8 cellular contexts compared by ENCODE assay signal in genomic region chr3:49358884-49359225, GRCh38. TPM values are rescaled to one million over a fixed set of nuclear protein-coding genes. Genes with fewer than 3 reads are reported as not detected.
DNase-seq lines count a peak whose midpoint lies in the region; ATAC-seq, FAIRE-seq and TF ChIP-seq lines count a peak whose summit lies in the region.

No MANE protein-coding gene starts in this region.

- peaks cover 33% of the 10 kb centered on the region for H4K20me1 ChIP-seq in smooth muscle cell (ENCODE audit: low read depth)

- no peak for TF ChIP-seq RAD21 in A549 (conservative IDR thresholded peaks at IDR 0.05 in 1 of 2, IDR thresholded peaks at IDR 0.05 in 1 of 2)

- 20% methylated on average over 1 of the region's 3 CpGs for WGBS in A549 (ENCODE audit: missing lambda C conversion rate)
- no CpG with 5 or more reads among the region's 3 CpGs for WGBS in gastroesophageal sphincter (ENCODE audit: low coverage in 1 of 2), 2 donors
- 43% methylated on average over 3 of the region's 3 CpGs for WGBS in smooth muscle cell (ENCODE audit: low lambda C conversion rate)

- ATAC-seq in A549 (peak in 1 of 2 experiments; percentile 29; a peak in 2 of 6 replicates), GM21367 (IDR thresholded peaks at IDR 0.05; ENCODE audit: unreplicated experiment) (peak; percentile 6), gastroesophageal sphincter (no peak), GM19455 (IDR thresholded peaks at IDR 0.05; ENCODE audit: unreplicated experiment) (no peak)

- POLR2A ChIA-PET in A549 (lab: Yijun Ruan, JAX), result interaction anchor here (0.7 to 2.9 kb wide), 9 partner anchors 11 to 265 kb away, joined by 3 to 17 read pairs (median 4); partner anchors contain the start of genes DAG1, NICN1, QRICH1 and RHOA

- H3K36me3 ChIP-seq in gastroesophageal sphincter (peaks cover 0 to 66% of the 10 kb centered on the region in 2 donors), smooth muscle cell (ENCODE audit: low read depth) (no peaks in the 10 kb centered on the region)

- H3K9me3 ChIP-seq in A549 (no peaks in the 10 kb centered on the region), gastroesophageal sphincter (no peaks in the 10 kb centered on the region), smooth muscle cell (replicated peaks; ENCODE audit: low read depth) (no peaks in the 10 kb centered on the region)

- TF ChIP-seq CTCF in A549 (IDR thresholded peaks at IDR 0.05) (no peak), VCaP (conservative IDR thresholded peaks at IDR 0.05) (no peak), gastroesophageal sphincter (IDR thresholded peaks at IDR 0.05) (no peak), smooth muscle cell (IDR thresholded peaks at IDR 0.05; ENCODE audit: borderline replicate concordance, insufficient read depth, poor library complexity, severe bottlenecking) (no peak)

- H3K79me2 ChIP-seq in smooth muscle cell (ENCODE audit: low read depth), result peaks cover 18% of the 10 kb centered on the region

- DNase-seq in A549 (ENCODE audit: low read depth in 1 of 2, low spot score in 1 of 2), result no peak
- no peak for DNase-seq in smooth muscle cell (lab: John Stamatoyannopoulos, UW; ENCODE audit: unreplicated experiment)
- DNase-seq in occipital lobe (lab: John Stamatoyannopoulos, UW), result no peak
- no peak for DNase-seq in head of caudate nucleus

- no peak for TF ChIP-seq EP300 in A549 (IDR thresholded peaks at IDR 0.05)
- no peak for TF ChIP-seq EP300 in gastroesophageal sphincter (IDR thresholded peaks at IDR 0.05)

- intact Hi-C loops in head of caudate nucleus (cut with DNase I), result loop anchor here (10.0 kb wide), 1 partner anchor 254 kb away; the partner anchor contains the start of gene QARS1

- peaks cover 20% of the 10 kb centered on the region for H3F3A ChIP-seq in smooth muscle cell (ENCODE audit: low read depth)

- H3K27ac ChIP-seq in A549 (peak overlapping the region; percentile 87 to 99), VCaP (peak overlapping the region; percentile 97), gastroesophageal sphincter (peak overlapping the region; percentile 88 to 94 (median 91)), smooth muscle cell (ENCODE audit: low read depth) (peak overlapping the region; percentile 87)

- H2AFZ ChIP-seq in smooth muscle cell (ENCODE audit: low read depth), result no peak overlapping the region

- H3K9ac ChIP-seq in smooth muscle cell (ENCODE audit: low read depth), result no peak overlapping the region

- TF ChIP-seq POLR2A in A549 (IDR thresholded peaks at IDR 0.05; ENCODE audit: low read length), result no peak
- TF ChIP-seq POLR2A in gastroesophageal sphincter (IDR thresholded peaks at IDR 0.05), result no peak

- peak overlapping the region; percentile 85 for H3K4me2 ChIP-seq in A549
- peak overlapping the region; percentile 87 for H3K4me2 ChIP-seq in smooth muscle cell

- H3K4me3 ChIP-seq in A549 (peak overlapping the region; percentile 67), gastroesophageal sphincter (peak overlapping the region in 1 of 2 donors; percentile 73), smooth muscle cell (peak overlapping the region; percentile 68)

- CTCF ChIA-PET in A549 (lab: Yijun Ruan, JAX), result interaction anchor here (1.0 to 1.7 kb wide), 2 partner anchors 14 to 19 kb away, joined by 4 to 6 read pairs; partner anchors contain the start of gene USP4

- H3K27me3 ChIP-seq in gastroesophageal sphincter (no peaks in the 10 kb centered on the region), smooth muscle cell (ENCODE audit: low read depth) (no peaks in the 10 kb centered on the region)

- H3K4me1 ChIP-seq in A549 (peaks cover 18% of the 10 kb centered on the region; the same call in 2 of the 3 replicates), gastroesophageal sphincter (peaks cover 0 to 48% (median 11%) of the 10 kb centered on the region in 3 donors), smooth muscle cell (ENCODE audit: low read depth) (peaks cover 17% of the 10 kb centered on the region)

- FAIRE-seq in A549 (lab: Jason Lieb, UNC), result no peak

TF ChIP-seq in A549, 52 proteins besides CTCF, POLR2A, EP300 and RAD21:
- TF ChIP-seq E2F6 (IDR thresholded peaks at IDR 0.05; ENCODE audit: borderline replicate concordance, low read depth), result no peak
- TF ChIP-seq BCL3 (IDR thresholded peaks at IDR 0.05), result no peak
- no peak for TF ChIP-seq RFX5 (IDR thresholded peaks at IDR 0.05)
- no peak for TF ChIP-seq HOXB5 (CRISPR knock-in tag; IDR thresholded peaks at IDR 0.05)
- TF ChIP-seq MAFK (IDR thresholded peaks at IDR 0.05; ENCODE audit: partially characterized antibody), result no peak
- TF ChIP-seq HES2 (IDR thresholded peaks at IDR 0.05), result no peak
- no peak for TF ChIP-seq RARB (CRISPR knock-in tag; IDR thresholded peaks at IDR 0.05)
- no peak for TF ChIP-seq EHMT2 (IDR thresholded peaks at IDR 0.05; ENCODE audit: low read depth)
- TF ChIP-seq FOSB (CRISPR knock-in tag; IDR thresholded peaks at IDR 0.05), result no peak
- no peak for TF ChIP-seq ZFP36 (IDR thresholded peaks at IDR 0.05; ENCODE audit: borderline replicate concordance, partially characterized antibody)
- no peak for TF ChIP-seq SMC3 (IDR thresholded peaks at IDR 0.05)
- no peak for TF ChIP-seq HEYL (CRISPR knock-in tag; IDR thresholded peaks at IDR 0.05)
- TF ChIP-seq HOXB13 (CRISPR knock-in tag; IDR thresholded peaks at IDR 0.05; ENCODE audit: low read depth), result no peak
- TF ChIP-seq FOXS1 (CRISPR knock-in tag; IDR thresholded peaks at IDR 0.05), result no peak

RNA-seq across cellular contexts. Expression of gene GPX1, which starts 0.7 kb away (rescaled TPM):
- polyA plus RNA-seq in A549 (2011; rRNA removed) (150 and 157 TPM in 2 replicates), A549 (2017; fragmentation: RNase III; extraction: RNeasy Plus Mini Kit Qiagen cat#74134 plus additional on column Dnase treatment) (247 to 301 TPM (median 271 TPM) in 3 replicates), smooth muscle cell (247 and 301 TPM in 2 replicates)
- 490 and 493 TPM in 2 replicates for polyA plus RNA-seq in A549 (2012; cell fraction: cytosol; rRNA removed)
- polyA plus RNA-seq in A549 (2012; cell fraction: nucleus; rRNA removed), result 305 and 341 TPM in 2 replicates
- polyA minus RNA-seq in A549 (2011; rRNA and poly(A)+ RNA removed), result 28.9 and 37.2 TPM in 2 replicates
- total RNA-seq in gastroesophageal sphincter (100 to 1,000 TPM; 129 to 285 (median 209) TPM), smooth muscle cell (148 and 173 TPM in 2 replicates), occipital lobe (57.6 TPM)

RNA-seq across cellular contexts. Expression of gene USP4, which starts 19.0 kb away (rescaled TPM):
- polyA plus RNA-seq in A549 (2011; rRNA removed) (23.7 and 29.0 TPM in 2 replicates), A549 (2017; fragmentation: RNase III; extraction: RNeasy Plus Mini Kit Qiagen cat#74134 plus additional on column Dnase treatment) (12.9 to 14.4 TPM (median 12.9 TPM) in 3 replicates), smooth muscle cell (25.6 and 36.1 TPM in 2 replicates)
- 8.6 and 9.9 TPM in 2 replicates for polyA plus RNA-seq in A549 (2012; cell fraction: cytosol; rRNA removed)
- 12.4 and 17.1 TPM in 2 replicates for polyA plus RNA-seq in A549 (2012; cell fraction: nucleus; rRNA removed)
- 31.8 and 37.4 TPM in 2 replicates for polyA minus RNA-seq in A549 (2011; rRNA and poly(A)+ RNA removed)
- total RNA-seq in gastroesophageal sphincter (10 to 100 TPM; 15.8 to 36.9 (median 29.8) TPM), smooth muscle cell (23.8 and 28.3 TPM in 2 replicates), occipital lobe (22.9 TPM)

RNA-seq across cellular contexts. Expression of gene RHOA, which starts 52.9 kb away (rescaled TPM):
- polyA plus RNA-seq in A549 (2011; rRNA removed) (332 and 343 TPM in 2 replicates), A549 (2017; fragmentation: RNase III; extraction: RNeasy Plus Mini Kit Qiagen cat#74134 plus additional on column Dnase treatment) (549 to 596 TPM (median 587 TPM) in 3 replicates), smooth muscle cell (440 and 447 TPM in 2 replicates)
- 310 and 372 TPM in 2 replicates for polyA plus RNA-seq in A549 (2012; cell fraction: cytosol; rRNA removed)
- polyA plus RNA-seq in A549 (2012; cell fraction: nucleus; rRNA removed), result 227 and 266 TPM in 2 replicates
- polyA minus RNA-seq in A549 (2011; rRNA and poly(A)+ RNA removed), result 381 and 409 TPM in 2 replicates
- total RNA-seq in gastroesophageal sphincter (100 to 1,000 TPM; 401 to 524 (median 476) TPM), smooth muscle cell (530 and 556 TPM in 2 replicates), occipital lobe (146 TPM)

RNA-seq across cellular contexts. Expression of gene TCTA, which starts 53.4 kb away (rescaled TPM):
- 14.8 and 19.9 TPM in 2 replicates for polyA plus RNA-seq in A549 (2011; rRNA removed)
- 18.3 and 25.8 TPM in 2 replicates for polyA plus RNA-seq in A549 (2012; cell fraction: cytosol; rRNA removed)
- 6.0 and 9.5 TPM in 2 replicates for polyA plus RNA-seq in A549 (2012; cell fraction: nucleus; rRNA removed)
- polyA plus RNA-seq in A549 (2017; fragmentation: RNase III; extraction: RNeasy Plus Mini Kit Qiagen cat#74134 plus additional on column Dnase treatment), result 14.6 to 17.0 TPM (median 15.6 TPM) in 3 replicates
- 15.2 and 19.4 TPM in 2 replicates for polyA minus RNA-seq in A549 (2011; rRNA and poly(A)+ RNA removed)
- total RNA-seq in gastroesophageal sphincter, result 10 to 100 TPM; 18.6 to 32.1 (median 25.6) TPM
- total RNA-seq in smooth muscle cell, result 4.3 and 11.0 TPM in 2 replicates
- polyA plus RNA-seq in smooth muscle cell, result 12.8 and 13.6 TPM in 2 replicates
- 10.1 TPM for total RNA-seq in occipital lobe
